Comparison of ENCODE assay signal across 11 cellular contexts in the genomic region with DNA sequence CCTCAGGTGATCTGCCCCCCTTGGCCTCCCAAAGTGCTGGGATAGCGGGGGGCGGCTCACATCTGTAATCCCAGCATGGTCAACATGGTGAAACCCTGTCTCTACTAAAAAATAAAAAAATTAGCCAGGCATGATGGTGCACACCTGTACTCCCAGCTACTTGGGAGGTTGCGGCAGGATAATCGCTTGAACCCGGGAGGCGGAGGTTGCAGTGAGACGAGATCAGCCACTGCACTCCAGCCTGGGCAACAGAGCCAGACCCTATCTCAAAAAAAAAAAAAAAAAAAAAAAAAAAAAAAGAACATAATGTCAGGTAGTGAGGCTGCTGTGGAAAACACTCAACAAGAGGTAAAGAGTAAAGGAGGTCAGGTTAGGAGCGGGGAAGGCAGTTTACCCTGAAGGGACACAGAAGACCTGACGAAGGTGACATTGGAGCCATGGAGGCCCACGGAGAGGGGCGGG. TPM values are rescaled to one million over a fixed set of nuclear protein-coding genes. Genes with fewer than 3 reads are reported as not detected.
DNase-seq lines count a peak whose midpoint lies in the region; ATAC-seq and TF ChIP-seq lines count a peak whose summit lies in the region.
"Not testable (repeated sequence)": the region's sequence is repeated elsewhere in the genome, so short reads cannot be mapped to it uniquely, and the experiment has no call there.
"Had no signal": no experiment of that assay in that cellular context is flagged by ENCODE, and none has a peak within 500 bp of the region (broad histone marks: within the 10 kb centered on the region; RNA-seq: fewer than 3 reads in every experiment).

No MANE protein-coding gene starts in this region.

- not testable (repeated sequence) for DNase-seq in CD4-positive, CD25-positive, alpha-beta regulatory T cell; activated CD4-positive, alpha-beta T cell treated with anti-CD3 and anti-CD28 coated beads for 36 hours; activated naive CD4-positive, alpha-beta T cell treated with anti-CD3 and anti-CD28 coated beads, Interleukin-2, amount 10 ng/mL, durations not matched to agents 7 days and 5 days; dorsolateral prefrontal cortex; memory B cell (ENCODE audit: low spot score in 2 of 2); neuronal stem cell (ENCODE audit: low spot score)

- not testable (repeated sequence) for H3K9me3 Mint-ChIP-seq in CD4-positive, CD25-positive, alpha-beta regulatory T cell; activated CD4-positive, alpha-beta T cell treated with anti-CD3 and anti-CD28 coated beads for 36 hours (ENCODE audit: low read depth); activated naive CD4-positive, alpha-beta T cell treated with anti-CD3 and anti-CD28 coated beads, Interleukin-2, amount 10 ng/mL, durations not matched to agents 7 days and 5 days; memory B cell

- not testable (repeated sequence) for H3K9ac ChIP-seq in neuronal stem cell (ENCODE audit: low read depth, low read length, poor library complexity)

- TF ChIP-seq CTCF in HEK293 (tag by site-specific recombination; IDR thresholded peaks at IDR 0.05); dorsolateral prefrontal cortex (IDR thresholded peaks at IDR 0.05 in 54 of 56, conservative IDR thresholded peaks at IDR 0.05 in 2 of 56; ENCODE audit: low read depth in 1 of 56, partially characterized antibody in 56 of 56): not testable (repeated sequence)

- not testable (repeated sequence) for H2BK15ac ChIP-seq in neuronal stem cell (ENCODE audit: low read length)

- POLR2A ChIA-PET in HEK293 (lab: Yijun Ruan, JAX), result interaction anchor here (0.7 to 1.4 kb wide), 4 partner anchors 21 to 261 kb away, joined by 3 to 6 read pairs (median 5); a partner anchor contains a TSS
- POLR2A ChIA-PET in activated CD4-positive, alpha-beta T cell treated with anti-CD3 and anti-CD28 coated beads for 36 hours (lab: Charles Lee), result not testable (repeated sequence)

- peaks cover 15% of the 10 kb centered on the region for H3K36me3 Mint-ChIP-seq in CD4-positive, CD25-positive, alpha-beta regulatory T cell
- peaks cover 25% of the 10 kb centered on the region for H3K36me3 Mint-ChIP-seq in activated CD4-positive, alpha-beta T cell treated with anti-CD3 and anti-CD28 coated beads for 36 hours (ENCODE audit: low read depth)
- peaks cover 23% of the 10 kb centered on the region for H3K36me3 Mint-ChIP-seq in activated naive CD4-positive, alpha-beta T cell treated with anti-CD3 and anti-CD28 coated beads, Interleukin-2, amount 10 ng/mL, durations not matched to agents 7 days and 5 days
- H3K36me3 Mint-ChIP-seq in memory B cell, result not testable (repeated sequence)

- not testable (repeated sequence) for H2AFZ ChIP-seq in neuronal stem cell (ENCODE audit: low read length)

- H3K36me3 ChIP-seq in CD4-positive, CD25-positive, alpha-beta regulatory T cell (ENCODE audit: control insufficient read depth, insufficient read depth, low read length), result peaks cover 17% of the 10 kb centered on the region
- H3K36me3 ChIP-seq in HEK293 (ENCODE audit: control insufficient read depth in 2 of 2, insufficient read depth in 1 of 2, low read length in 2 of 2) (peaks cover 44 to 53% of the 10 kb centered on the region in 2 experiments), neuronal stem cell (replicated peaks in 1 of 2; ENCODE audit: control insufficient read depth in 2 of 2, insufficient read depth in 2 of 2, low read length in 2 of 2) (peaks cover 26 to 41% of the 10 kb centered on the region in 2 donors)

- H3K4me2 ChIP-seq in neuronal stem cell (ENCODE audit: insufficient read depth, low read length, poor library complexity, severe bottlenecking), result not testable (repeated sequence)

- not testable (repeated sequence) for H3K4me3 ChIP-seq in CD4-positive, CD25-positive, alpha-beta regulatory T cell (ENCODE audit: low read depth, low read length); HEK293 (ENCODE audit: low read depth, low read length); neuronal stem cell (ENCODE audit: low read length in 2 of 2)
- H3K4me3 ChIP-seq in dorsolateral prefrontal cortex, result peak overlapping the region in 15 of 59 donors; percentile 63 to 78 (median 71)

- peaks cover 13% of the 10 kb centered on the region for H3K4me1 ChIP-seq in CD4-positive, CD25-positive, alpha-beta regulatory T cell (ENCODE audit: control insufficient read depth, insufficient read depth, low read length, poor library complexity, severe bottlenecking)
- H3K4me1 ChIP-seq in HEK293 (ENCODE audit: control insufficient read depth, insufficient read depth, low read length), result peaks cover 14% of the 10 kb centered on the region
- H3K4me1 ChIP-seq in neuronal stem cell (ENCODE audit: control insufficient read depth in 2 of 2, insufficient read depth in 1 of 2, low read depth in 1 of 2, low read length in 2 of 2), result not testable (repeated sequence)

- CTCF ChIA-PET in HEK293 (lab: Yijun Ruan, JAX), result interaction anchor here (0.6 to 5.1 kb wide), 3 partner anchors 16 to 52 kb away, joined by 3 to 57 read pairs (median 3); no protein-coding TSS in a partner anchor
- CTCF ChIA-PET in activated CD4-positive, alpha-beta T cell treated with anti-CD3 and anti-CD28 coated beads for 36 hours (lab: Charles Lee); activated naive CD4-positive, alpha-beta T cell treated with anti-CD3 and anti-CD28 coated beads, Interleukin-2, amount 10 ng/mL, durations not matched to agents 7 days and 5 days (lab: Charles Lee): not testable (repeated sequence)

- not testable (repeated sequence) for H3K14ac ChIP-seq in neuronal stem cell (ENCODE audit: low read length)

- ATAC-seq in CD4-positive, CD25-positive, alpha-beta regulatory T cell (ENCODE audit: low read depth in 2 of 2); activated CD4-positive, alpha-beta T cell treated with anti-CD3 and anti-CD28 coated beads for 36 hours; memory B cell (ENCODE audit: low read depth): not testable (repeated sequence)

- H3K4me3 Mint-ChIP-seq in CD4-positive, CD25-positive, alpha-beta regulatory T cell, result peak overlapping the region in 3 of 4 donors; percentile 46 to 73 (median 59)
- H3K4me3 Mint-ChIP-seq in activated CD4-positive, alpha-beta T cell treated with anti-CD3 and anti-CD28 coated beads for 36 hours, result peak overlapping the region; percentile 14
- peak overlapping the region; percentile 57 for H3K4me3 Mint-ChIP-seq in activated naive CD4-positive, alpha-beta T cell treated with anti-CD3 and anti-CD28 coated beads, Interleukin-2, amount 10 ng/mL, durations not matched to agents 7 days and 5 days
- peak overlapping the region; percentile 38 for H3K4me3 Mint-ChIP-seq in memory B cell

- H2BK5ac ChIP-seq in neuronal stem cell (ENCODE audit: low read length), result not testable (repeated sequence)

- H3K27me3 ChIP-seq in CD4-positive, CD25-positive, alpha-beta regulatory T cell (ENCODE audit: control insufficient read depth, insufficient read depth, low read length), result peaks cover 11% of the 10 kb centered on the region
- not testable (repeated sequence) for H3K27me3 ChIP-seq in dorsolateral prefrontal cortex
- peaks cover 0 to 15% (median 14%) of the 10 kb centered on the region in 3 experiments for H3K27me3 ChIP-seq in neuronal stem cell (ENCODE audit: control insufficient read depth in 3 of 3, insufficient read depth in 3 of 3, low read depth in 1 of 3, low read length in 3 of 3)

- peak overlapping the region; percentile 91 for H3K23ac ChIP-seq in neuronal stem cell (ENCODE audit: low read depth, low read length, poor library complexity)

- H3K4me1 Mint-ChIP-seq in CD4-positive, CD25-positive, alpha-beta regulatory T cell, result peaks cover 4 to 12% (median 7%) of the 10 kb centered on the region in 4 donors
- H3K4me1 Mint-ChIP-seq in activated CD4-positive, alpha-beta T cell treated with anti-CD3 and anti-CD28 coated beads for 36 hours; activated naive CD4-positive, alpha-beta T cell treated with anti-CD3 and anti-CD28 coated beads, Interleukin-2, amount 10 ng/mL, durations not matched to agents 7 days and 5 days; memory B cell: not testable (repeated sequence)

- H2BK12ac ChIP-seq in neuronal stem cell (ENCODE audit: low read length), result not testable (repeated sequence)

- peaks cover 18% of the 10 kb centered on the region for H3K27me3 Mint-ChIP-seq in CD4-positive, CD25-positive, alpha-beta regulatory T cell
- peaks cover 22% of the 10 kb centered on the region for H3K27me3 Mint-ChIP-seq in activated CD4-positive, alpha-beta T cell treated with anti-CD3 and anti-CD28 coated beads for 36 hours
- H3K27me3 Mint-ChIP-seq in activated naive CD4-positive, alpha-beta T cell treated with anti-CD3 and anti-CD28 coated beads, Interleukin-2, amount 10 ng/mL, durations not matched to agents 7 days and 5 days, result peaks cover 49% of the 10 kb centered on the region
- peaks cover 17% of the 10 kb centered on the region for H3K27me3 Mint-ChIP-seq in memory B cell

- H3K79me1 ChIP-seq in neuronal stem cell (ENCODE audit: low read depth, low read length), result not testable (repeated sequence)

- not testable (repeated sequence) for H4K91ac ChIP-seq in neuronal stem cell (ENCODE audit: low read depth, low read length, poor library complexity)

- intact Hi-C loops in activated CD4-positive, alpha-beta T cell treated with anti-CD3 and anti-CD28 coated beads for 36 hours (cut with DNase I, micrococcal nuclease); dorsolateral prefrontal cortex (cut with DNase I): not testable (repeated sequence)

- H3K4ac ChIP-seq in neuronal stem cell (ENCODE audit: low read length), result not testable (repeated sequence)

- not testable (repeated sequence) for H2AK5ac ChIP-seq in neuronal stem cell (ENCODE audit: low read depth, low read length)

- not testable (repeated sequence) for H4K8ac ChIP-seq in neuronal stem cell (ENCODE audit: low read depth, low read length)

- not testable (repeated sequence) for H3K27ac Mint-ChIP-seq in CD4-positive, CD25-positive, alpha-beta regulatory T cell; activated CD4-positive, alpha-beta T cell treated with anti-CD3 and anti-CD28 coated beads for 36 hours; activated naive CD4-positive, alpha-beta T cell treated with anti-CD3 and anti-CD28 coated beads, Interleukin-2, amount 10 ng/mL, durations not matched to agents 7 days and 5 days; memory B cell

- not testable (repeated sequence) for H2BK120ac ChIP-seq in neuronal stem cell (ENCODE audit: low read depth, low read length)

- H3K18ac ChIP-seq in neuronal stem cell (ENCODE audit: low read length), result not testable (repeated sequence)

- not testable (repeated sequence) for H3K27ac ChIP-seq in CD4-positive, CD25-positive, alpha-beta regulatory T cell (ENCODE audit: insufficient read depth, low read length, poor library complexity, severe bottlenecking); HEK293 (ENCODE audit: extremely low read depth, low read depth, low read length); neuronal stem cell (replicated peaks; ENCODE audit: low read length)
- H3K27ac ChIP-seq in dorsolateral prefrontal cortex (peak overlapping the region in 48 of 59 donors; percentile 44 to 94 (median 86)), temporal lobe (ENCODE audit: low read depth, low read length) (peak overlapping the region; percentile 69)

- H3K9me3 ChIP-seq in CD4-positive, CD25-positive, alpha-beta regulatory T cell (ENCODE audit: control insufficient read depth in 2 of 2, low read length in 2 of 2); HEK293 (ENCODE audit: control insufficient read depth, insufficient read depth, low read depth, low read length); neuronal stem cell (replicated peaks in 1 of 2; ENCODE audit: control insufficient read depth in 2 of 2, insufficient read depth in 1 of 2, low read depth in 1 of 2, low read length in 2 of 2): not testable (repeated sequence)

- WGBS in neuronal stem cell (ENCODE audit: extremely low coverage in 2 of 2, insufficient read length in 2 of 2, insufficient replicate concordance in 1 of 2), 2 donors, result no CpG with 5 or more reads among the region's 11 CpGs

RNA-seq across cellular contexts. Expression of a gene that starts 1.0 kb away (rescaled TPM):
- 2.0 TPM for total RNA-seq in CD4-positive, CD25-positive, alpha-beta regulatory T cell
- polyA plus RNA-seq in CD4-positive, CD25-positive, alpha-beta regulatory T cell, result under 1 TPM in 3 of 4 donors, not detected in 1; 0.08 to 0.23 (median 0.11) TPM
- 1 to 10 TPM; 1.3 to 1.6 TPM for total RNA-seq in activated CD4-positive, alpha-beta T cell treated with anti-CD3 and anti-CD28 coated beads for 36 hours
- 100 to 1,000 TPM in 117 of 120 experiments, 10 to 100 TPM in 3; 65.9 to 457 (median 199) TPM for total RNA-seq in dorsolateral prefrontal cortex
- polyA plus RNA-seq in neuronal stem cell (2013, experiment 1 of 2), result 2.8 TPM
- 2.8 TPM for polyA plus RNA-seq in neuronal stem cell (2013, experiment 2 of 2)
- total RNA-seq in temporal lobe, result 0.49 TPM

RNA-seq across cellular contexts. Expression of a gene that starts 12.2 kb away (rescaled TPM):
- total RNA-seq in CD4-positive, CD25-positive, alpha-beta regulatory T cell, result not detected
- polyA plus RNA-seq in CD4-positive, CD25-positive, alpha-beta regulatory T cell, result under 1 TPM in 2 of 4 donors, not detected in 2; 0.54 to 0.70 TPM
- total RNA-seq in activated CD4-positive, alpha-beta T cell treated with anti-CD3 and anti-CD28 coated beads for 36 hours, result under 1 TPM in 1 of 2 experiments, not detected in 1; 0.09 TPM
- total RNA-seq in dorsolateral prefrontal cortex (10 to 100 TPM in 11 of 120 experiments, 1 to 10 TPM in 109; 1.0 to 16.3 (median 6.0) TPM), temporal lobe (not detected)
- 0.36 TPM for polyA plus RNA-seq in neuronal stem cell (2013, experiment 1 of 2)
- 0.28 TPM for polyA plus RNA-seq in neuronal stem cell (2013, experiment 2 of 2)
- total RNA-seq: A673, glomerular endothelial cell, urinary bladder had no signal

RNA-seq across cellular contexts. Expression of a gene that starts 29.2 kb away (rescaled TPM):
- 179 TPM for total RNA-seq in CD4-positive, CD25-positive, alpha-beta regulatory T cell
- polyA plus RNA-seq in CD4-positive, CD25-positive, alpha-beta regulatory T cell, result 10 to 100 TPM; 25.7 to 39.4 (median 32.1) TPM
- total RNA-seq in activated CD4-positive, alpha-beta T cell treated with anti-CD3 and anti-CD28 coated beads for 36 hours, result 100 to 1,000 TPM; 185 to 227 TPM
- 10 to 100 TPM; 38.8 to 93.6 (median 54.7) TPM for total RNA-seq in dorsolateral prefrontal cortex
- 74.8 TPM for polyA plus RNA-seq in neuronal stem cell (2013, experiment 1 of 2)
- polyA plus RNA-seq in neuronal stem cell (2013, experiment 2 of 2), result 73.3 TPM
- 36.1 TPM for total RNA-seq in temporal lobe

Comparison
In these comparisons a context has a peak if more than half of its experiments do, and no peak if none do; other contexts are left out.
1. RNA of a gene that starts 1.0 kb away (total RNA-seq): 65.9 to 457 TPM in dorsolateral prefrontal cortex; 2.0 TPM in CD4-positive, CD25-positive, alpha-beta regulatory T cell (single experiment), 1.3 to 1.6 TPM in activated CD4-positive, alpha-beta T cell treated with anti-CD3 and anti-CD28 coated beads for 36 hours and 0.49 TPM in temporal lobe (single experiment); every median in the first group is over 10 times any median in the second.
2. Peak in every context shown above with its lines, with median percentiles within 50 percentile points of each other: H3K4me3 Mint-ChIP-seq.